Comparison of ENCODE assay signal across 10 cellular contexts in the genomic region with DNA sequence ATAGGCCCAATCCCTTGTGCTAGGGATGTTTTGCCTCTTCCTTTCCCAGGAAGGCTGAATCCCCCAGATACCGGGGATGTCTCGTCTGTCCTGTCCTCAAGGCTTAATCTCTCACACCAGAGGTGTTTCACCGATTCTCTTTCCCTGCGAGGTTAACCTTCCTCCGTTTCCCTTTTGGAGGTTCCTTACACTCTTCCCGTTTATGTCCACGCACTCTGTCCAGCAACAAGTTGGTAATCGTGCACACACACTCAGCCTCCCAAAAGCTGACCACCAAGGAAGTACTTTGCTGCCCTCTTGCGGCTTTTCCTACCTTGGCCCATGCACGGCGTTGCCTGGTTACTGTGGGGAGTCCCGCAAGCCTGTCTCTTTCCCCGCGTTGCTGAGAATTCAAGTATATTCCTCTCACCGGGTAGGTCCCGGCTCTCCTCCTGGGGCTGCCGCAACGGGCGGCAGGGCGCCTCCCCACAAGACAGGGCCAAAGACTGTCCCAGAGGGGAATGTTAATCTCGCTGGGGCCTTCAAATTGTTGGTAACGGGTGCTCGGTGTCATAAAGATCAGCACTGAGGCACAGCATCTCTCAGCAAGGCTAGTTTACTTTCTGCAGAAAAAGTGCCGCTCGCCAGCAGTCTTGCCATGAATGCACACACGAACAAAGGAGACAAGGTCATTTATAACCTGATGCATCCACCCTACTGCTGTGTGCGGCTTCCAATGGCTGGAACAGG. TPM values are rescaled to one million over a fixed set of nuclear protein-coding genes. Genes with fewer than 3 reads are reported as not detected.
DNase-seq lines count a peak whose midpoint lies in the region; ATAC-seq and TF ChIP-seq lines count a peak whose summit lies in the region.
"Had no signal": no experiment of that assay in that cellular context is flagged by ENCODE, and none has a peak within 500 bp of the region (broad histone marks: within the 10 kb centered on the region; RNA-seq: fewer than 3 reads in every experiment).

No MANE protein-coding gene starts in this region.

- H3K18ac ChIP-seq in mesendoderm (ENCODE audit: low read length) = no peak overlapping the region

- H3K4me3 ChIP-seq in Karpas-422 (ENCODE audit: low read length) (no peak overlapping the region), WERI-Rb-1 (ENCODE audit: low read depth, low read length) (no peak overlapping the region), mesendoderm (ENCODE audit: low read length) (no peak overlapping the region), esophagus muscularis mucosa (no peak overlapping the region)
- H3K4me3 ChIP-seq: sigmoid colon had no signal

- no peak for ATAC-seq in GM21529 (IDR thresholded peaks at IDR 0.05; ENCODE audit: unreplicated experiment)

- H3K27ac Mint-ChIP-seq in activated naive CD8-positive, alpha-beta T cell treated with anti-CD3 and anti-CD28 coated beads for 36 hours = no peak overlapping the region

- DNase-seq in DMS 273 treated with DMSO at 0.1 percent for 48 hours (lab: John Stamatoyannopoulos, UW) = peak; percentile 5
- peak; percentile 65 for DNase-seq in Karpas-422
- peak; percentile 88 for DNase-seq in WERI-Rb-1
- peak; percentile 65 for DNase-seq in mesendoderm
- DNase-seq in activated naive CD8-positive, alpha-beta T cell treated with anti-CD3 and anti-CD28 coated beads for 36 hours = no peak
- DNase-seq in HK-2 (ENCODE audit: unreplicated experiment) = no peak
- DNase-seq in esophagus muscularis mucosa (ENCODE audit: extremely low spot score) = no peak
- DNase-seq: foreskin melanocyte, sigmoid colon had no signal

- TF ChIP-seq CTCF in WERI-Rb-1 (IDR thresholded peaks at IDR 0.05; ENCODE audit: low read depth, low read length) (peak; percentile 80), esophagus muscularis mucosa (IDR thresholded peaks at IDR 0.05) (no peak)

- no peaks in the 10 kb centered on the region for H3K9me2 ChIP-seq in Karpas-422 (replicated peaks; ENCODE audit: insufficient read depth, low read length)

- no peaks in the 10 kb centered on the region for H4K20me1 ChIP-seq in Karpas-422 (ENCODE audit: insufficient read depth, low read depth, low read length)

- no peak overlapping the region for H2BK120ac ChIP-seq in mesendoderm (ENCODE audit: low read depth, low read length)

- no peak overlapping the region for H4K8ac ChIP-seq in mesendoderm (ENCODE audit: low read depth, low read length)

- no peaks in the 10 kb centered on the region for H3K4me1 Mint-ChIP-seq in activated naive CD8-positive, alpha-beta T cell treated with anti-CD3 and anti-CD28 coated beads for 36 hours

- no peaks in the 10 kb centered on the region for H3K9me3 Mint-ChIP-seq in activated naive CD8-positive, alpha-beta T cell treated with anti-CD3 and anti-CD28 coated beads for 36 hours

- H3K27me3 ChIP-seq in Karpas-422 (ENCODE audit: low read length) (no peaks in the 10 kb centered on the region), WERI-Rb-1 (ENCODE audit: insufficient read depth, low read depth, severe bottlenecking) (no peaks in the 10 kb centered on the region), mesendoderm (ENCODE audit: insufficient read depth, low read length, poor library complexity) (no peaks in the 10 kb centered on the region), esophagus muscularis mucosa (peaks cover 0 to 9% (median 0%) of the 10 kb centered on the region in 4 donors)

- H3K36me3 ChIP-seq in Karpas-422 (ENCODE audit: insufficient read depth, low read length) (no peaks in the 10 kb centered on the region), WERI-Rb-1 (no peaks in the 10 kb centered on the region), mesendoderm (ENCODE audit: control insufficient read depth, insufficient read depth, low read length) (no peaks in the 10 kb centered on the region), esophagus muscularis mucosa (no peaks in the 10 kb centered on the region)
- H3K36me3 ChIP-seq: sigmoid colon had no signal

- no peak overlapping the region for H2BK5ac ChIP-seq in mesendoderm (ENCODE audit: low read length)

- TF ChIP-seq EP300 in esophagus muscularis mucosa (IDR thresholded peaks at IDR 0.05) = no peak

- no peak overlapping the region for H4K5ac ChIP-seq in mesendoderm (ENCODE audit: low read length)

- H3K4me1 ChIP-seq in Karpas-422 (ENCODE audit: low read length) (no peaks in the 10 kb centered on the region), mesendoderm (ENCODE audit: control insufficient read depth, low read depth, low read length) (no peaks in the 10 kb centered on the region), esophagus muscularis mucosa (no peaks in the 10 kb centered on the region)
- H3K4me1 ChIP-seq: sigmoid colon had no signal

- H2AK5ac ChIP-seq in mesendoderm (ENCODE audit: low read length) = no peak overlapping the region

- H3K9me3 ChIP-seq in Karpas-422 (ENCODE audit: low read length) (no peaks in the 10 kb centered on the region), WERI-Rb-1 (ENCODE audit: severe bottlenecking) (peaks cover 6% of the 10 kb centered on the region), esophagus muscularis mucosa (no peaks in the 10 kb centered on the region)
- H3K9me3 ChIP-seq: sigmoid colon had no signal

- H3K4me2 ChIP-seq in Karpas-422 (ENCODE audit: low read depth, low read length, poor library complexity, severe bottlenecking) = no peak overlapping the region
- H3K4me2 ChIP-seq in mesendoderm (ENCODE audit: low read length) = no peak overlapping the region

- intact Hi-C loops in esophagus muscularis mucosa (cut with DNase I) = no loop called here

- H2AFZ ChIP-seq in Karpas-422 (ENCODE audit: low read length) = no peak overlapping the region

- H3K79me2 ChIP-seq in Karpas-422 (ENCODE audit: low read length) (no peaks in the 10 kb centered on the region), mesendoderm (ENCODE audit: control insufficient read depth, insufficient read depth, low read length) (no peaks in the 10 kb centered on the region)

- H3K9ac ChIP-seq in Karpas-422 (ENCODE audit: low read length) (no peak overlapping the region), mesendoderm (ENCODE audit: low read length) (no peak overlapping the region)

- H3K27me3 Mint-ChIP-seq in activated naive CD8-positive, alpha-beta T cell treated with anti-CD3 and anti-CD28 coated beads for 36 hours = peaks cover 7% of the 10 kb centered on the region

- H3K4ac ChIP-seq in mesendoderm (ENCODE audit: low read depth, low read length) = no peak overlapping the region

- TF ChIP-seq POLR2A in esophagus muscularis mucosa (IDR thresholded peaks at IDR 0.05; ENCODE audit: low read depth) = no peak

- no peak overlapping the region for H3K23ac ChIP-seq in mesendoderm (ENCODE audit: low read length)

- H3K27ac ChIP-seq in Karpas-422 (ENCODE audit: low read length) (no peak overlapping the region), WERI-Rb-1 (no peak overlapping the region), mesendoderm (ENCODE audit: low read depth, low read length) (no peak overlapping the region), esophagus muscularis mucosa (replicated peaks in 1 of 4) (no peak overlapping the region)
- H3K27ac ChIP-seq: sigmoid colon had no signal

- no peak overlapping the region for H2BK15ac ChIP-seq in mesendoderm (replicated peaks; ENCODE audit: low read depth)

- H3K4me3 Mint-ChIP-seq in activated naive CD8-positive, alpha-beta T cell treated with anti-CD3 and anti-CD28 coated beads for 36 hours = no peak overlapping the region

- no peaks in the 10 kb centered on the region for H3K79me1 ChIP-seq in mesendoderm (ENCODE audit: low read length)

- no peak overlapping the region for H3K56ac ChIP-seq in mesendoderm (ENCODE audit: low read length)

- WGBS in mesendoderm (ENCODE audit: extremely low coverage, insufficient coverage, low lambda C conversion rate) = no CpG with 5 or more reads among the region's 27 CpGs
- WGBS in esophagus muscularis mucosa = 85% methylated on average over 27 of the region's 27 CpGs

- H3K36me3 Mint-ChIP-seq in activated naive CD8-positive, alpha-beta T cell treated with anti-CD3 and anti-CD28 coated beads for 36 hours = no peaks in the 10 kb centered on the region

RNA-seq across cellular contexts. Expression of a gene that starts 36.7 kb away (rescaled TPM):
- total RNA-seq in Karpas-422 (2014; rRNA removed; shearing (Covaris generic); ENCODE audit: low replicate concordance) = not detected in 2 replicates
- 20.5 TPM for polyA plus RNA-seq in mesendoderm (2013, experiment 1 of 2)
- 19.3 TPM for polyA plus RNA-seq in mesendoderm (2013, experiment 2 of 2)
- not detected for total RNA-seq in activated naive CD8-positive, alpha-beta T cell treated with anti-CD3 and anti-CD28 coated beads for 36 hours
- 1 to 10 TPM in 1 of 4 donors, under 1 TPM in 3; 0.42 to 4.3 (median 0.74) TPM for total RNA-seq in esophagus muscularis mucosa

RNA-seq across cellular contexts. Expression of a gene that starts 47.4 kb away (rescaled TPM):
- not detected in 2 replicates for total RNA-seq in Karpas-422 (2014; rRNA removed; shearing (Covaris generic); ENCODE audit: low replicate concordance)
- polyA plus RNA-seq in mesendoderm (2013, experiment 1 of 2) = not detected
- not detected for polyA plus RNA-seq in mesendoderm (2013, experiment 2 of 2)
- total RNA-seq in activated naive CD8-positive, alpha-beta T cell treated with anti-CD3 and anti-CD28 coated beads for 36 hours = not detected
- total RNA-seq in esophagus muscularis mucosa = not detected
- total RNA-seq: sigmoid colon had no signal
- polyA plus RNA-seq: sigmoid colon had no signal

Comparison
In these comparisons a context has a peak if more than half of its experiments do, and no peak if none do; other contexts are left out.
1. DNase-seq: peak in DMS 273 treated with DMSO at 0.1 percent for 48 hours (single experiment), Karpas-422 (single experiment), WERI-Rb-1 (single experiment) and mesendoderm (single experiment); none in activated naive CD8-positive, alpha-beta T cell treated with anti-CD3 and anti-CD28 coated beads for 36 hours (single experiment), HK-2 (single experiment) and esophagus muscularis mucosa (single experiment).